Comparison of ENCODE assay signal across 13 cellular contexts in the genomic region with DNA sequence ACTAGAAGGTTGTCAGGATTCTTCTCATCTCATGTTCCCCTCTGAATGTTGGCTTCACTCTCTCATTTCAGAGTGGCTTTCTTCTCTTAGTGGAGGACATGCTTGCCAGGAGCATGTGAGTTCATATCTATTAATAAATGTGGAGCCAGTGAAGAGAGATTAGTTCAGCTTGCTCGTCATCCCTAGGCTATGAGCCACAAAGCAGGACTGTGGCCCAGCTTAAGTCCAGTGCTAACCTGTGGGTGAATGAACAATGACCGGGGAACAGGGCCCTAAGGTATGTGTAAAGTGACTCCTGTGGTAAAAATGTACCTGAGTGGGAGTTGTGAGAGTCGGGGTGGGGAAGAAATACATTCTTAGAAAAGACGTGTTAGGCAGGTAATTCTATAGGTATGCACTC.
A peak's percentile ranks its signal among the peaks of the same experiment; 100 is the strongest.
DNase-seq lines count a peak whose midpoint lies in the region; ATAC-seq, FAIRE-seq and TF ChIP-seq lines count a peak whose summit lies in the region.
"Had no signal": no experiment of that assay in that cellular context is flagged by ENCODE, and none has a peak within 500 bp of the region (broad histone marks: within the 10 kb centered on the region; RNA-seq: fewer than 3 reads in every experiment).

No MANE protein-coding gene starts in this region.

- H3K4me2 ChIP-seq in astrocyte (ENCODE audit: low read length) = no peak overlapping the region

- CTCF ChIA-PET in activated naive CD4-positive, alpha-beta T cell treated with anti-CD3 and anti-CD28 coated beads, Interleukin-2, amount 10 ng/mL, durations not matched to agents 7 days and 5 days (lab: Charles Lee) = no interaction called here

- H2AFZ ChIP-seq in astrocyte (ENCODE audit: low read depth, low read length) = no peak overlapping the region
- H2AFZ ChIP-seq: parathyroid adenoma had no signal

- H3K4me3 ChIP-seq in astrocyte (ENCODE audit: insufficient read depth, low read depth, low read length) = no peak overlapping the region
- no peak overlapping the region for H3K4me3 ChIP-seq in pancreas
- H3K4me3 ChIP-seq: GM12878 had no signal

- no peak overlapping the region for H3K27ac Mint-ChIP-seq in astrocyte (ENCODE audit: unreplicated experiment)
- no peak overlapping the region for H3K27ac Mint-ChIP-seq in activated naive CD4-positive, alpha-beta T cell treated with anti-CD3 and anti-CD28 coated beads, Interleukin-2, amount 10 ng/mL, durations not matched to agents 7 days and 5 days

- H3K4me1 ChIP-seq in astrocyte (ENCODE audit: insufficient read depth, low read length) (no peaks in the 10 kb centered on the region), pancreas (no peaks in the 10 kb centered on the region)
- H3K4me1 ChIP-seq: parathyroid adenoma had no signal

- DNase-seq in EH (ENCODE audit: low read depth) (peak; percentile 45), astrocyte (ENCODE audit: low read depth) (peak; percentile 90), foreskin melanocyte (peak; percentile 46), pancreas (no peak), NCI-H1092 treated with DMSO at 0.1 percent for 48 hours (lab: John Stamatoyannopoulos, UW) (no peak), NCI-H146 (lab: John Stamatoyannopoulos, UW) (no peak), NCI-H2029 treated with DMSO at 0.1 percent for 48 hours (lab: John Stamatoyannopoulos, UW) (no peak)
- no peak for DNase-seq in activated naive CD4-positive, alpha-beta T cell treated with anti-CD3 and anti-CD28 coated beads, Interleukin-2, amount 10 ng/mL, durations not matched to agents 7 days and 5 days
- DNase-seq: cortex of kidney, NCI-H69 had no signal

- no peaks in the 10 kb centered on the region for H3K27me3 Mint-ChIP-seq in astrocyte (ENCODE audit: low read depth, unreplicated experiment)
- no peaks in the 10 kb centered on the region for H3K27me3 Mint-ChIP-seq in activated naive CD4-positive, alpha-beta T cell treated with anti-CD3 and anti-CD28 coated beads, Interleukin-2, amount 10 ng/mL, durations not matched to agents 7 days and 5 days

- H3K27me3 ChIP-seq in astrocyte (ENCODE audit: insufficient read depth, low read length) (no peaks in the 10 kb centered on the region), pancreas (no peaks in the 10 kb centered on the region)

- H3K36me3 Mint-ChIP-seq in astrocyte (ENCODE audit: low read depth, unreplicated experiment) = no peaks in the 10 kb centered on the region
- H3K36me3 Mint-ChIP-seq in activated naive CD4-positive, alpha-beta T cell treated with anti-CD3 and anti-CD28 coated beads, Interleukin-2, amount 10 ng/mL, durations not matched to agents 7 days and 5 days = no peaks in the 10 kb centered on the region
- H3K36me3 Mint-ChIP-seq: CD14-positive monocyte had no signal

- intact Hi-C loops in pancreas (cut with DNase I) = no loop called here

- H3K9me3 ChIP-seq in astrocyte (ENCODE audit: insufficient read depth, low read depth, low read length) (no peaks in the 10 kb centered on the region), pancreas (no peaks in the 10 kb centered on the region)

- H3K36me3 ChIP-seq in astrocyte (ENCODE audit: insufficient read depth, low read length) = no peaks in the 10 kb centered on the region
- H3K36me3 ChIP-seq in pancreas = no peaks in the 10 kb centered on the region

- no peak for TF ChIP-seq CTCF in astrocyte (IDR thresholded peaks at IDR 0.05; ENCODE audit: insufficient read depth, low read depth, low read length)
- no peak for TF ChIP-seq CTCF in pancreas (IDR thresholded peaks at IDR 0.05)

- ATAC-seq in pancreas = peak; percentile 23 to 80 (median 56)
- ATAC-seq: GM12878 had no signal

- H3K9ac ChIP-seq in astrocyte (ENCODE audit: low read length) = no peak overlapping the region
- H3K9ac ChIP-seq: parathyroid adenoma had no signal

- H3K27ac ChIP-seq in astrocyte (ENCODE audit: low read depth, low read length) (no peak overlapping the region), pancreas (no peak overlapping the region)
- H3K27ac ChIP-seq: parathyroid adenoma had no signal

- no peaks in the 10 kb centered on the region for H4K20me1 ChIP-seq in astrocyte (ENCODE audit: insufficient read depth, low read length)

- no peaks in the 10 kb centered on the region for H3K9me3 Mint-ChIP-seq in astrocyte (ENCODE audit: unreplicated experiment)
- no peaks in the 10 kb centered on the region for H3K9me3 Mint-ChIP-seq in activated naive CD4-positive, alpha-beta T cell treated with anti-CD3 and anti-CD28 coated beads, Interleukin-2, amount 10 ng/mL, durations not matched to agents 7 days and 5 days
- H3K9me3 Mint-ChIP-seq: CD14-positive monocyte had no signal

- H3K4me3 Mint-ChIP-seq in astrocyte (ENCODE audit: unreplicated experiment) = no peak overlapping the region
- H3K4me3 Mint-ChIP-seq in activated naive CD4-positive, alpha-beta T cell treated with anti-CD3 and anti-CD28 coated beads, Interleukin-2, amount 10 ng/mL, durations not matched to agents 7 days and 5 days = no peak overlapping the region
- H3K4me3 Mint-ChIP-seq: CD14-positive monocyte had no signal

- peaks cover 1% of the 10 kb centered on the region for H3K4me1 Mint-ChIP-seq in astrocyte (ENCODE audit: low read depth, unreplicated experiment)
- no peaks in the 10 kb centered on the region for H3K4me1 Mint-ChIP-seq in activated naive CD4-positive, alpha-beta T cell treated with anti-CD3 and anti-CD28 coated beads, Interleukin-2, amount 10 ng/mL, durations not matched to agents 7 days and 5 days

- H3K79me2 ChIP-seq in astrocyte (ENCODE audit: insufficient read depth, low read length) = no peaks in the 10 kb centered on the region
- H3K79me2 ChIP-seq: parathyroid adenoma had no signal

- FAIRE-seq in astrocyte (lab: Jason Lieb, UNC) = no peak
- FAIRE-seq in pancreas (lab: Jason Lieb, UNC) = no peak
- FAIRE-seq: GM12878 had no signal

- WGBS in pancreas, 2 donors = 73 to 76% methylated on average over 4 of the region's 4 CpGs

Comparison
In these comparisons a context has a peak if more than half of its experiments do, and no peak if none do; other contexts are left out.
1. DNase-seq: peak in EH (single experiment), astrocyte (single experiment) and foreskin melanocyte (single experiment); none in pancreas (0 of 6), activated naive CD4-positive, alpha-beta T cell treated with anti-CD3 and anti-CD28 coated beads, Interleukin-2, amount 10 ng/mL, durations not matched to agents 7 days and 5 days (single experiment), NCI-H1092 treated with DMSO at 0.1 percent for 48 hours (single experiment), NCI-H146 (single experiment) and NCI-H2029 treated with DMSO at 0.1 percent for 48 hours (single experiment).